In genomic region chr19:17488593-17489391, GRCh38 we compare ENCODE assay signal across 1 cellular context.
TF ChIP-seq lines count a peak whose summit lies in the region.

No MANE protein-coding gene starts in this region.

TF ChIP-seq in IMR-90, 13 proteins besides CTCF, POLR2A, EP300 and RAD21 (continued from another document):
- TF ChIP-seq MXI1 (IDR thresholded peaks at IDR 0.05; ENCODE audit: borderline replicate concordance, low read depth, low read length) (no peak), MAZ (IDR thresholded peaks at IDR 0.05; ENCODE audit: borderline replicate concordance, low read depth, low read length) (no peak), CEBPB (IDR thresholded peaks at IDR 0.05; ENCODE audit: low read depth, low read length) (no peak), BHLHE40 (IDR thresholded peaks at IDR 0.05; ENCODE audit: low read depth, low read length) (no peak), FOS (IDR thresholded peaks at IDR 0.05; ENCODE audit: low read depth, low read length) (no peak), MAFK (IDR thresholded peaks at IDR 0.05; ENCODE audit: low read depth, low read length) (no peak), ELK1 (IDR thresholded peaks at IDR 0.05; ENCODE audit: borderline replicate concordance, low read depth, low read length) (no peak), USF2 (IDR thresholded peaks at IDR 0.05; ENCODE audit: low read depth, low read length) (no peak)
